In the genomic region with DNA sequence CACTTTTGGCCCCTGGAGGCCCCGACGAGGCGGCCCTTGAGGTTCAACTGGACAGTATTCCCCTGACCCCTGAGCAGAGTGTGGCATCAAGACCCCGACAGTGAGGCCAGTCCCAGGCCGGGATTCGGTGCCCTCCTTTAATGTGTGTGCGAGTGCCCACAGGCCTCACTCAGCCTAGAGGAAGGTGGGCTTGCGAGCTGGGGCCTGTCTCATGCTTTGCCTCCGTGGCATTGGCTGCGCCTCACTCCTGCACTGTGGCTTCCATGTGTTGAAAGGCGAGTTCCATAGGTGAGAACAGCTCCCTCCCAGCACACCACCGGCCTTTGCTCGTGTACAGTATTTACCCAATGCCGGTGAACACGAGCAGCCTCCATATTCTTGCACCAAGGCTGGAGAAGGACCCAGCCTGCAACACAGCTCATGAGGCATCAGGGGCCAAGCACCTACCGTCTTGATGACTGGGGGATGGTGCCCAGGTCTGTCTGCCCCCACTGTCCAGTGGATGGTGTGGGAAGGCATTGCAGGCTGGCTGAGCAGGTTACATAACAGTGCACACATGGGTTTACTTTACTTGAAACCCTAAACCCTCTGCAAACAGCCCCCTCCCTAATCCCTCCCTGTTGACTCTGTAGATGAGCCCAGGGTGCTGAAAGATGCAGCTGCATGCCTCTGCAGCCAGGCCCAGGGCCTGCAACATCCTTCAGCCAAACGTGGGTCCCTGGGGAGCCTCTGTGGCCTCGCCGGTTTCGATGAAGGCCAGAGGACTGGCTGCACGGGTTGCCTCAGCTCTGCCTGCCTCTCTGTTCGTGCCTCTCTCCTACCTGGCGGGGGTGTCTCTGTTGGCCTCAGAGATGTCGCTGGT, we compare ENCODE assay signal across 1 cellular context.
TF ChIP-seq lines count a peak whose summit lies in the region.

No MANE protein-coding gene starts in this region.

TF ChIP-seq in HepG2, 621 proteins besides CTCF, POLR2A, EP300 and RAD21 (continued from another document and continues in another):
- TF ChIP-seq, protein P1, sequence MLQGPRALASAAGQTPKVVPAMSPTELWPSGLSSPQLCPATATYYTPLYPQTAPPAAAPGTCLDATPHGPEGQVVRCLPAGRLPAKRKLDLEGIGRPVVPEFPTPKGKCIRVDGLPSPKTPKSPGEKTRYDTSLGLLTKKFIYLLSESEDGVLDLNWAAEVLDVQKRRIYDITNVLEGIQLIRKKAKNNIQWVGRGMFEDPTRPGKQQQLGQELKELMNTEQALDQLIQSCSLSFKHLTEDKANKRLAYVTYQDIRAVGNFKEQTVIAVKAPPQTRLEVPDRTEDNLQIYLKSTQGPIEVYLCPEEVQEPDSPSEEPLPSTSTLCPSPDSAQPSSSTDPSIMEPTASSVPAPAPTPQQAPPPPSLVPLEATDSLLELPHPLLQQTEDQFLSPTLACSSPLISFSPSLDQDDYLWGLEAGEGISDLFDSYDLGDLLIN (CRISPR knock-in tag; IDR thresholded peaks at IDR 0.05; ENCODE audit: borderline replicate concordance) = no peak
- TF ChIP-seq ZNF331 (CRISPR knock-in tag; IDR thresholded peaks at IDR 0.05) = peak; percentile 96
- TF ChIP-seq, protein P2, sequence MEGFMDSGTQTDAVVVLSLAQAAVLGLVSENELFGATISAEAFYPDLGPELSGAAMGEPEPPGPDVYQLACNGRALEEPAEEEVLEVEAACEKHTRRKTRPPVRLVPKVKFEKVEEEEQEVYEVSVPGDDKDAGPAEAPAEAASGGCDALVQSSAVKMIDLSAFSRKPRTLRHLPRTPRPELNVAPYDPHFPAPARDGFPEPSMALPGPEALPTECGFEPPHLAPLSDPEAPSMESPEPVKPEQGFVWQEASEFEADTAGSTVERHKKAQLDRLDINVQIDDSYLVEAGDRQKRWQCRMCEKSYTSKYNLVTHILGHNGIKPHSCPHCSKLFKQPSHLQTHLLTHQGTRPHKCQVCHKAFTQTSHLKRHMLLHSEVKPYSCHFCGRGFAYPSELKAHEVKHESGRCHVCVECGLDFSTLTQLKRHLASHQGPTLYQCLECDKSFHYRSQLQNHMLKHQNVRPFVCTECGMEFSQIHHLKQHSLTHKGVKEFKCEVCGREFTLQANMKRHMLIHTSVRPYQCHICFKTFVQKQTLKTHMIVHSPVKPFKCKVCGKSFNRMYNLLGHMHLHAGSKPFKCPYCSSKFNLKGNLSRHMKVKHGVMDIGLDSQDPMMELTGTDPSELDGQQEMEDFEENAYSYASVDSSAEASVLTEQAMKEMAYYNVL (CRISPR knock-in tag; IDR thresholded peaks at IDR 0.05; ENCODE audit: borderline replicate concordance) = peak; percentile 82
- peak; percentile 89; the same call in 1 of the 2 replicates for TF ChIP-seq ZNF572 (CRISPR knock-in tag; IDR thresholded peaks at IDR 0.05)
- peak; percentile 94 for TF ChIP-seq FOXO1 (CRISPR knock-in tag; IDR thresholded peaks at IDR 0.05)
- TF ChIP-seq, protein P3, sequence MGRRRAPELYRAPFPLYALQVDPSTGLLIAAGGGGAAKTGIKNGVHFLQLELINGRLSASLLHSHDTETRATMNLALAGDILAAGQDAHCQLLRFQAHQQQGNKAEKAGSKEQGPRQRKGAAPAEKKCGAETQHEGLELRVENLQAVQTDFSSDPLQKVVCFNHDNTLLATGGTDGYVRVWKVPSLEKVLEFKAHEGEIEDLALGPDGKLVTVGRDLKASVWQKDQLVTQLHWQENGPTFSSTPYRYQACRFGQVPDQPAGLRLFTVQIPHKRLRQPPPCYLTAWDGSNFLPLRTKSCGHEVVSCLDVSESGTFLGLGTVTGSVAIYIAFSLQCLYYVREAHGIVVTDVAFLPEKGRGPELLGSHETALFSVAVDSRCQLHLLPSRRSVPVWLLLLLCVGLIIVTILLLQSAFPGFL (CRISPR knock-in tag; IDR thresholded peaks at IDR 0.05) = no peak
- TF ChIP-seq REL (CRISPR knock-in tag; conservative IDR thresholded peaks at IDR 0.05) = no peak
- TF ChIP-seq SP4 (CRISPR knock-in tag; IDR thresholded peaks at IDR 0.05) = peak; percentile 70; the same call in 1 of the 2 replicates
- TF ChIP-seq, protein P4, sequence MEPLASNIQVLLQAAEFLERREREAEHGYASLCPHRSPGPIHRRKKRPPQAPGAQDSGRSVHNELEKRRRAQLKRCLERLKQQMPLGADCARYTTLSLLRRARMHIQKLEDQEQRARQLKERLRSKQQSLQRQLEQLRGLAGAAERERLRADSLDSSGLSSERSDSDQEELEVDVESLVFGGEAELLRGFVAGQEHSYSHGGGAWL (CRISPR knock-in tag; IDR thresholded peaks at IDR 0.05) = peak; percentile 40; the same call in 1 of the 2 replicates
- no peak for TF ChIP-seq ZNF496 (CRISPR knock-in tag; IDR thresholded peaks at IDR 0.05; ENCODE audit: insufficient replicate concordance)
- peak; percentile 25; the same call in 1 of the 2 replicates for TF ChIP-seq ZMYM3 (CRISPR knock-in tag; IDR thresholded peaks at IDR 0.05)
- TF ChIP-seq RNF2 (conservative IDR thresholded peaks at IDR 0.05; ENCODE audit: low read depth) = peak; percentile 74
- no peak for TF ChIP-seq NFYB (CRISPR knock-in tag; IDR thresholded peaks at IDR 0.05)
- no peak for TF ChIP-seq ZFP62 (CRISPR knock-in tag; IDR thresholded peaks at IDR 0.05)
- no peak; the same call in 1 of the 2 replicates for TF ChIP-seq ZNF589 (CRISPR knock-in tag; conservative IDR thresholded peaks at IDR 0.05)
- TF ChIP-seq, protein P5, sequence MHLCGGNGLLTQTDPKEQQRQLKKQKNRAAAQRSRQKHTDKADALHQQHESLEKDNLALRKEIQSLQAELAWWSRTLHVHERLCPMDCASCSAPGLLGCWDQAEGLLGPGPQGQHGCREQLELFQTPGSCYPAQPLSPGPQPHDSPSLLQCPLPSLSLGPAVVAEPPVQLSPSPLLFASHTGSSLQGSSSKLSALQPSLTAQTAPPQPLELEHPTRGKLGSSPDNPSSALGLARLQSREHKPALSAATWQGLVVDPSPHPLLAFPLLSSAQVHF (CRISPR knock-in tag; IDR thresholded peaks at IDR 0.05) = no peak; the same call in 1 of the 2 replicates
- peak; percentile 84 for TF ChIP-seq ZNF205 (CRISPR knock-in tag; IDR thresholded peaks at IDR 0.05)
- peak; percentile 87; the same call in 1 of the 2 replicates for TF ChIP-seq ZNF839 (CRISPR knock-in tag; IDR thresholded peaks at IDR 0.05; ENCODE audit: borderline replicate concordance)
- TF ChIP-seq, protein P6, sequence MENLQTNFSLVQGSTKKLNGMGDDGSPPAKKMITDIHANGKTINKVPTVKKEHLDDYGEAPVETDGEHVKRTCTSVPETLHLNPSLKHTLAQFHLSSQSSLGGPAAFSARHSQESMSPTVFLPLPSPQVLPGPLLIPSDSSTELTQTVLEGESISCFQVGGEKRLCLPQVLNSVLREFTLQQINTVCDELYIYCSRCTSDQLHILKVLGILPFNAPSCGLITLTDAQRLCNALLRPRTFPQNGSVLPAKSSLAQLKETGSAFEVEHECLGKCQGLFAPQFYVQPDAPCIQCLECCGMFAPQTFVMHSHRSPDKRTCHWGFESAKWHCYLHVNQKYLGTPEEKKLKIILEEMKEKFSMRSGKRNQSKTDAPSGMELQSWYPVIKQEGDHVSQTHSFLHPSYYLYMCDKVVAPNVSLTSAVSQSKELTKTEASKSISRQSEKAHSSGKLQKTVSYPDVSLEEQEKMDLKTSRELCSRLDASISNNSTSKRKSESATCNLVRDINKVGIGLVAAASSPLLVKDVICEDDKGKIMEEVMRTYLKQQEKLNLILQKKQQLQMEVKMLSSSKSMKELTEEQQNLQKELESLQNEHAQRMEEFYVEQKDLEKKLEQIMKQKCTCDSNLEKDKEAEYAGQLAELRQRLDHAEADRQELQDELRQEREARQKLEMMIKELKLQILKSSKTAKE (CRISPR knock-in tag; IDR thresholded peaks at IDR 0.05; ENCODE audit: borderline replicate concordance) = peak; percentile 76; the same call in 1 of the 2 replicates
- TF ChIP-seq GABPA (IDR thresholded peaks at IDR 0.05; ENCODE audit: low read depth, low read length) = no peak
- TF ChIP-seq GABPA (CRISPR knock-in tag; IDR thresholded peaks at IDR 0.05; ENCODE audit: low read depth) = no peak
- no peak for TF ChIP-seq ZNF713 (CRISPR knock-in tag; IDR thresholded peaks at IDR 0.05)
- peak; percentile 77; the same call in 1 of the 2 replicates for TF ChIP-seq ZNF292 (CRISPR knock-in tag; IDR thresholded peaks at IDR 0.05; ENCODE audit: borderline replicate concordance, low read depth)
- TF ChIP-seq MTA1 (CRISPR knock-in tag; IDR thresholded peaks at IDR 0.05; ENCODE audit: borderline replicate concordance) = peak; percentile 89
- peak; percentile 63; the same call in 1 of the 2 replicates for TF ChIP-seq ZNF777 (CRISPR knock-in tag; IDR thresholded peaks at IDR 0.05)
- TF ChIP-seq MTF1 (CRISPR knock-in tag; IDR thresholded peaks at IDR 0.05) = no peak
- TF ChIP-seq RELA (CRISPR knock-in tag; IDR thresholded peaks at IDR 0.05) = no peak
- TF ChIP-seq ZNF337 (CRISPR knock-in tag; IDR thresholded peaks at IDR 0.05; ENCODE audit: borderline replicate concordance, low read depth) = no peak
- TF ChIP-seq, protein P7, sequence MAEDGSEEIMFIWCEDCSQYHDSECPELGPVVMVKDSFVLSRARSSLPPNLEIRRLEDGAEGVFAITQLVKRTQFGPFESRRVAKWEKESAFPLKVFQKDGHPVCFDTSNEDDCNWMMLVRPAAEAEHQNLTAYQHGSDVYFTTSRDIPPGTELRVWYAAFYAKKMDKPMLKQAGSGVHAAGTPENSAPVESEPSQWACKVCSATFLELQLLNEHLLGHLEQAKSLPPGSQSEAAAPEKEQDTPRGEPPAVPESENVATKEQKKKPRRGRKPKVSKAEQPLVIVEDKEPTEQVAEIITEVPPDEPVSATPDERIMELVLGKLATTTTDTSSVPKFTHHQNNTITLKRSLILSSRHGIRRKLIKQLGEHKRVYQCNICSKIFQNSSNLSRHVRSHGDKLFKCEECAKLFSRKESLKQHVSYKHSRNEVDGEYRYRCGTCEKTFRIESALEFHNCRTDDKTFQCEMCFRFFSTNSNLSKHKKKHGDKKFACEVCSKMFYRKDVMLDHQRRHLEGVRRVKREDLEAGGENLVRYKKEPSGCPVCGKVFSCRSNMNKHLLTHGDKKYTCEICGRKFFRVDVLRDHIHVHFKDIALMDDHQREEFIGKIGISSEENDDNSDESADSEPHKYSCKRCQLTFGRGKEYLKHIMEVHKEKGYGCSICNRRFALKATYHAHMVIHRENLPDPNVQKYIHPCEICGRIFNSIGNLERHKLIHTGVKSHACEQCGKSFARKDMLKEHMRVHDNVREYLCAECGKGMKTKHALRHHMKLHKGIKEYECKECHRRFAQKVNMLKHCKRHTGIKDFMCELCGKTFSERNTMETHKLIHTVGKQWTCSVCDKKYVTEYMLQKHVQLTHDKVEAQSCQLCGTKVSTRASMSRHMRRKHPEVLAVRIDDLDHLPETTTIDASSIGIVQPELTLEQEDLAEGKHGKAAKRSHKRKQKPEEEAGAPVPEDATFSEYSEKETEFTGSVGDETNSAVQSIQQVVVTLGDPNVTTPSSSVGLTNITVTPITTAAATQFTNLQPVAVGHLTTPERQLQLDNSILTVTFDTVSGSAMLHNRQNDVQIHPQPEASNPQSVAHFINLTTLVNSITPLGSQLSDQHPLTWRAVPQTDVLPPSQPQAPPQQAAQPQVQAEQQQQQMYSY (CRISPR knock-in tag; IDR thresholded peaks at IDR 0.05) = no peak
- TF ChIP-seq ZSCAN30 (CRISPR knock-in tag; IDR thresholded peaks at IDR 0.05) = no peak
- no peak for TF ChIP-seq ATAD3A (CRISPR knock-in tag; IDR thresholded peaks at IDR 0.05)
- TF ChIP-seq, protein P8, sequence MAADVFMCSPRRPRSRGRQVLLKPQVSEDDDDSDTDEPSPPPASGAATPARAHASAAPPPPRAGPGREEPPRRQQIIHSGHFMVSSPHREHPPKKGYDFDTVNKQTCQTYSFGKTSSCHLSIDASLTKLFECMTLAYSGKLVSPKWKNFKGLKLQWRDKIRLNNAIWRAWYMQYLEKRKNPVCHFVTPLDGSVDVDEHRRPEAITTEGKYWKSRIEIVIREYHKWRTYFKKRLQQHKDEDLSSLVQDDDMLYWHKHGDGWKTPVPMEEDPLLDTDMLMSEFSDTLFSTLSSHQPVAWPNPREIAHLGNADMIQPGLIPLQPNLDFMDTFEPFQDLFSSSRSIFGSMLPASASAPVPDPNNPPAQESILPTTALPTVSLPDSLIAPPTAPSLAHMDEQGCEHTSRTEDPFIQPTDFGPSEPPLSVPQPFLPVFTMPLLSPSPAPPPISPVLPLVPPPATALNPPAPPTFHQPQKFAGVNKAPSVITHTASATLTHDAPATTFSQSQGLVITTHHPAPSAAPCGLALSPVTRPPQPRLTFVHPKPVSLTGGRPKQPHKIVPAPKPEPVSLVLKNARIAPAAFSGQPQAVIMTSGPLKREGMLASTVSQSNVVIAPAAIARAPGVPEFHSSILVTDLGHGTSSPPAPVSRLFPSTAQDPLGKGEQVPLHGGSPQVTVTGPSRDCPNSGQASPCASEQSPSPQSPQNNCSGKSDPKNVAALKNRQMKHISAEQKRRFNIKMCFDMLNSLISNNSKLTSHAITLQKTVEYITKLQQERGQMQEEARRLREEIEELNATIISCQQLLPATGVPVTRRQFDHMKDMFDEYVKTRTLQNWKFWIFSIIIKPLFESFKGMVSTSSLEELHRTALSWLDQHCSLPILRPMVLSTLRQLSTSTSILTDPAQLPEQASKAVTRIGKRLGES (CRISPR knock-in tag; IDR thresholded peaks at IDR 0.05; ENCODE audit: borderline replicate concordance) = no peak
- no peak for TF ChIP-seq RBFOX2 (IDR thresholded peaks at IDR 0.05; ENCODE audit: low read depth, low read length)
- no peak for TF ChIP-seq ATF1 (CRISPR knock-in tag; IDR thresholded peaks at IDR 0.05)
- TF ChIP-seq, protein P9, sequence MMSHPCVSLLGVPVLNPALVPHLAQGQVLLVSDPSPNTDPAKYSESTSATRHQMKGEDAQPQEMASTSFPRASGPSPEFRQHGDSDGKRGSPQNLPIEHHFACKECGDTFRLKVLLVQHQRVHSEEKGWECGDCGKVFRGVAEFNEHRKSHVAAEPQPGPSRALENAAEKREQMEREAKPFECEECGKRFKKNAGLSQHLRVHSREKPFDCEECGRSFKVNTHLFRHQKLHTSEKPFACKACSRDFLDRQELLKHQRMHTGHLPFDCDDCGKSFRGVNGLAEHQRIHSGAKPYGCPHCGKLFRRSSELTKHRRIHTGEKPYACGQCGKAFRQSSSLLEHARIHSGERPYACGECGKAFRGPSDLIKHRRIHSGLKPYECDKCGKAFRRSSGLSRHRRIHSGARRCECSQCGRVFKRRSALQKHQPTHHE (CRISPR knock-in tag; IDR thresholded peaks at IDR 0.05; ENCODE audit: borderline replicate concordance) = no peak; the same call in 1 of the 2 replicates
- TF ChIP-seq, protein P10, sequence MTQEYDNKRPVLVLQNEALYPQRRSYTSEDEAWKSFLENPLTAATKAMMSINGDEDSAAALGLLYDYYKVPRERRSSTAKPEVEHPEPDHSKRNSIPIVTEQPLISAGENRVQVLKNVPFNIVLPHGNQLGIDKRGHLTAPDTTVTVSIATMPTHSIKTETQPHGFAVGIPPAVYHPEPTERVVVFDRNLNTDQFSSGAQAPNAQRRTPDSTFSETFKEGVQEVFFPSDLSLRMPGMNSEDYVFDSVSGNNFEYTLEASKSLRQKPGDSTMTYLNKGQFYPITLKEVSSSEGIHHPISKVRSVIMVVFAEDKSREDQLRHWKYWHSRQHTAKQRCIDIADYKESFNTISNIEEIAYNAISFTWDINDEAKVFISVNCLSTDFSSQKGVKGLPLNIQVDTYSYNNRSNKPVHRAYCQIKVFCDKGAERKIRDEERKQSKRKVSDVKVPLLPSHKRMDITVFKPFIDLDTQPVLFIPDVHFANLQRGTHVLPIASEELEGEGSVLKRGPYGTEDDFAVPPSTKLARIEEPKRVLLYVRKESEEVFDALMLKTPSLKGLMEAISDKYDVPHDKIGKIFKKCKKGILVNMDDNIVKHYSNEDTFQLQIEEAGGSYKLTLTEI (CRISPR knock-in tag; conservative IDR thresholded peaks at IDR 0.05) = no peak
- TF ChIP-seq, protein P11, sequence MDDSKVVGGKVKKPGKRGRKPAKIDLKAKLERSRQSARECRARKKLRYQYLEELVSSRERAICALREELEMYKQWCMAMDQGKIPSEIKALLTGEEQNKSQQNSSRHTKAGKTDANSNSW (CRISPR knock-in tag; IDR thresholded peaks at IDR 0.05; ENCODE audit: borderline replicate concordance) = no peak
- no peak for TF ChIP-seq ZFAT (CRISPR knock-in tag; conservative IDR thresholded peaks at IDR 0.05)
- no peak for TF ChIP-seq ZFP36L1 (CRISPR knock-in tag; IDR thresholded peaks at IDR 0.05)
- TF ChIP-seq ZNF75D (CRISPR knock-in tag; IDR thresholded peaks at IDR 0.05; ENCODE audit: borderline replicate concordance) = no peak
- no peak for TF ChIP-seq ATRX (CRISPR knock-in tag; IDR thresholded peaks at IDR 0.05; ENCODE audit: borderline replicate concordance)
